Comparison of ENCODE assay signal across 15 cellular contexts in genomic region chr12:46617167-46617566, GRCh38.
A peak's percentile ranks its signal among the peaks of the same experiment; 100 is the strongest.
DNase-seq lines count a peak whose midpoint lies in the region; ATAC-seq, FAIRE-seq and TF ChIP-seq lines count a peak whose summit lies in the region.
"Had no signal": no experiment of that assay in that cellular context is flagged by ENCODE, and none has a peak within 500 bp of the region (broad histone marks: within the 10 kb centered on the region; RNA-seq: fewer than 3 reads in every experiment).

No MANE protein-coding gene starts in this region.

- FAIRE-seq in pancreas (lab: Jason Lieb, UNC): no peak

- no peaks in the 10 kb centered on the region for H3K27me3 Mint-ChIP-seq in natural killer cell (ENCODE audit: low read depth in 2 of 2)

- no peak overlapping the region for H3K27ac Mint-ChIP-seq in natural killer cell

- H3K36me3 Mint-ChIP-seq in natural killer cell: peaks cover 9% of the 10 kb centered on the region

- peaks cover 14 to 22% of the 10 kb centered on the region in 2 donors for H3K4me1 Mint-ChIP-seq in natural killer cell

- intact Hi-C loops in pancreas (cut with DNase I) (no loop called here), natural killer cell (cut with micrococcal nuclease) (no loop called here)

- ATAC-seq in pancreas: peak in 3 of 4 donors; percentile 36 to 60 (median 51)
- no peak for ATAC-seq in natural killer cell

- no peaks in the 10 kb centered on the region for H3K27me3 ChIP-seq in pancreas
- H3K27me3 ChIP-seq: BLaER1 treated with 17β-estradiol and CSF1 and Interleukin-3, amounts not matched to agents 10 nM and 100 nM had no signal

- no peak overlapping the region for H3K27ac ChIP-seq in pancreas
- H3K27ac ChIP-seq: BLaER1 treated with 17β-estradiol and CSF1 and Interleukin-3, amounts not matched to agents 10 nM and 100 nM had no signal

- DNase-seq in AG09309 (ENCODE audit: low read depth): peak; percentile 37
- peak; percentile 41 for DNase-seq in RPMI7951 (ENCODE audit: low read depth)
- DNase-seq in fibroblast of villous mesenchyme (ENCODE audit: low read depth): peak; percentile 91
- no peak for DNase-seq in pancreas
- DNase-seq in activated T-cell treated with anti-CD3 and anti-CD28 coated beads for 4 hours: no peak
- DNase-seq in natural killer cell: no peak
- DNase-seq in DMS153 treated with DMSO at 0.1 percent for 48 hours (lab: John Stamatoyannopoulos, UW; ENCODE audit: unreplicated experiment): no peak
- DNase-seq in SKM-1 (lab: John Stamatoyannopoulos, UW; ENCODE audit: unreplicated experiment): no peak
- DNase-seq: activated naive CD4-positive, alpha-beta T cell treated with anti-CD3 and anti-CD28 coated beads, Interleukin-2, amount 50 U/mL, for 16 hours; cortex of kidney; NCI-H1417; NCI-H510A; RPMI8226; T1000 had no signal

- no peaks in the 10 kb centered on the region for H3K4me1 ChIP-seq in pancreas
- H3K4me1 ChIP-seq: BLaER1 treated with 17β-estradiol and CSF1 and Interleukin-3, amounts not matched to agents 10 nM and 100 nM had no signal

- TF ChIP-seq CTCF in AG09309 (IDR thresholded peaks at IDR 0.05; ENCODE audit: control insufficient read depth, insufficient read depth, low read depth, low read length, missing control alignments): no peak
- no peak for TF ChIP-seq CTCF in fibroblast of villous mesenchyme (IDR thresholded peaks at IDR 0.05; ENCODE audit: insufficient read depth, low read depth, low read length)
- TF ChIP-seq CTCF in pancreas (IDR thresholded peaks at IDR 0.05): no peak
- TF ChIP-seq CTCF in natural killer cell (IDR thresholded peaks at IDR 0.05): no peak

- H3K36me3 ChIP-seq in pancreas: no peaks in the 10 kb centered on the region
- H3K36me3 ChIP-seq: BLaER1 treated with 17β-estradiol and CSF1 and Interleukin-3, amounts not matched to agents 10 nM and 100 nM had no signal

- 85 to 89% methylated on average over 4 of the region's 4 CpGs for WGBS in pancreas, 2 donors

- no peak overlapping the region for H3K4me3 ChIP-seq in AG09309 (ENCODE audit: control insufficient read depth, low read depth, low read length)
- no peak overlapping the region for H3K4me3 ChIP-seq in fibroblast of villous mesenchyme (ENCODE audit: low read depth, low read length)
- H3K4me3 ChIP-seq in pancreas: no peak overlapping the region
- H3K4me3 ChIP-seq: BLaER1 treated with 17β-estradiol and CSF1 and Interleukin-3, amounts not matched to agents 10 nM and 100 nM had no signal

- H3K9me3 ChIP-seq in pancreas: no peaks in the 10 kb centered on the region

- H3K4me3 Mint-ChIP-seq in natural killer cell: no peak overlapping the region

- H3K9me3 Mint-ChIP-seq in natural killer cell: peaks cover 2 to 5% of the 10 kb centered on the region in 2 donors

Comparison
In these comparisons a context has a peak if more than half of its experiments do, and no peak if none do; other contexts are left out.
1. DNase-seq: peak in AG09309 (single experiment), RPMI7951 (single experiment) and fibroblast of villous mesenchyme (single experiment); none in pancreas (0 of 6), activated T-cell treated with anti-CD3 and anti-CD28 coated beads for 4 hours (single experiment), natural killer cell (single experiment), DMS153 treated with DMSO at 0.1 percent for 48 hours (single experiment) and SKM-1 (single experiment).
2. ATAC-seq: peak in pancreas (3 of 4); none in natural killer cell (0 of 3).